10 cellular contexts compared by ENCODE assay signal in the genomic region with DNA sequence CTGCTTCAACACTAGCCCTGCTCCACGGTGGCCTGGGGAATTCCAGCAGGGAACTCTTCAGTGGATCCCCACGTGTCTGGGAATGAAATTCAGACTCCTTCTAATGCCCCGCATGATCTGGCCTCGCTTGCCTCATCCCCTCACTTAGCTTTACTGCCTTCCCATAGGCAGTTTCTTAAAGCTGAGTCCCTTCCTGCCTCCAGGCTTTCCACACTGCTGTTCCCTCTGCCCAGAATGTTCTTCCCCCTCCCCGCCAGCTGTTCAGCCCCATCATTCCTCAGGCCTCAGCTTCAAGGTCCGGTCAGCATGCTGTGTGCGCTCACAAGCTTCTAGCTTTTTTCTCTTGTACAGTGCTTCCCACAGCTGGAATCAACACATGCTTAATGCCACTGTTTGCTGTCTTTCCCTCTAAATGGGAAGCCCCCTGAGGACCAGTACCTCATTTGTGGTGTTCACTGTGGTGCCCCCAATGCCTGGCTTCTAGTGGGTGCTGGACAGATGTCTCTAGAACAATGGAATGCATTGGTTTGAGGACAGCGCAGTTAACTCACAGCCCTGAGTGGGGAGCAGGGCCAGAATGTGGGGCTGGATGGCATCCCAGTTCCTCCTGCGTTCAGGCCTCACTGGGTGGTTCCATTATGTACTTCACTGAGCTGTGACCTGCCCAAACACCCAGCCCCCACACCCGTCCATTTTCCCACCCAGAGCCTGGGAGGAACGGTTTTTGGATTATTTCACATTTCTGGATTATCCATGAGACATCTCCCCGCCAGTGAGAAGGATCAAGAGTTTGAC. TPM values are rescaled to one million over a fixed set of nuclear protein-coding genes. Genes with fewer than 3 reads are reported as not detected.
DNase-seq lines count a peak whose midpoint lies in the region; ATAC-seq and TF ChIP-seq lines count a peak whose summit lies in the region.
"Had no signal": no experiment of that assay in that cellular context is flagged by ENCODE, and none has a peak within 500 bp of the region (broad histone marks: within the 10 kb centered on the region; RNA-seq: fewer than 3 reads in every experiment).

No MANE protein-coding gene starts in this region.

- H3K27ac ChIP-seq in left lung (peak overlapping the region; percentile 2 to 53), testis (peak overlapping the region; percentile 88 to 90)

- TF ChIP-seq CTCF in left lung (IDR thresholded peaks at IDR 0.05) (no peak), testis (IDR thresholded peaks at IDR 0.05) (no peak)

- 45 to 50% methylated on average over 12 of the region's 12 CpGs for WGBS in testis, 2 donors

- H3K27me3 ChIP-seq in left lung, result no peaks in the 10 kb centered on the region
- H3K27me3 ChIP-seq in testis, result no peaks in the 10 kb centered on the region

- H3K27me3 Mint-ChIP-seq in central memory CD8-positive, alpha-beta T cell, result no peaks in the 10 kb centered on the region
- H3K27me3 Mint-ChIP-seq in stimulated activated naive CD8-positive, alpha-beta T cell treated with anti-CD3 and anti-CD28 coated beads, Interleukin-15, amount 100 ng/mL, for 72 hours, result no peaks in the 10 kb centered on the region
- no peaks in the 10 kb centered on the region for H3K27me3 Mint-ChIP-seq in activated naive CD8-positive, alpha-beta T cell treated with anti-CD3 and anti-CD28 coated beads, Interleukin-2, amount 50 U/mL, for 24 hours

- H3K9me3 ChIP-seq in left lung (no peaks in the 10 kb centered on the region), testis (no peaks in the 10 kb centered on the region)

- H3K4me3 ChIP-seq in left lung, result no peak overlapping the region
- no peak overlapping the region for H3K4me3 ChIP-seq in testis

- peak; percentile 91 for DNase-seq in LHCN-M2 (ENCODE audit: low read depth)
- no peak for DNase-seq in central memory CD8-positive, alpha-beta T cell (ENCODE audit: low spot score in 2 of 2)
- peak in 1 of 2 donors; percentile 35 for DNase-seq in left lung
- peak; percentile 86 for DNase-seq in testis
- DNase-seq in stimulated activated naive CD8-positive, alpha-beta T cell treated with anti-CD3 and anti-CD28 coated beads, Interleukin-15, amount 100 ng/mL, for 72 hours, result no peak
- no peak for DNase-seq in effector CD8-positive, alpha-beta T cell (lab: John Stamatoyannopoulos, UW)
- no peak for DNase-seq in activated naive CD8-positive, alpha-beta T cell treated with anti-CD3 and anti-CD28 coated beads, Interleukin-2, amount 50 U/mL, for 24 hours
- DNase-seq: activated T-cell treated with anti-CD3 and anti-CD28 coated beads, Interleukin-2, amount 50 U/mL, for 1 hour; small intestine had no signal

- H3K27ac Mint-ChIP-seq in central memory CD8-positive, alpha-beta T cell (ENCODE audit: low read depth), result peak overlapping the region; percentile 75
- H3K27ac Mint-ChIP-seq in stimulated activated naive CD8-positive, alpha-beta T cell treated with anti-CD3 and anti-CD28 coated beads, Interleukin-15, amount 100 ng/mL, for 72 hours, result no peak overlapping the region
- no peak overlapping the region for H3K27ac Mint-ChIP-seq in activated naive CD8-positive, alpha-beta T cell treated with anti-CD3 and anti-CD28 coated beads, Interleukin-2, amount 50 U/mL, for 24 hours

- no peak for TF ChIP-seq POLR2A in testis (IDR thresholded peaks at IDR 0.05)

- ATAC-seq in central memory CD8-positive, alpha-beta T cell (replicated peaks; ENCODE audit: extremely low read depth, poor library complexity, severe bottlenecking), result no peak
- ATAC-seq in left lung (peak; percentile 28), GM21423 (IDR thresholded peaks at IDR 0.05; ENCODE audit: unreplicated experiment) (no peak)
- no peak for ATAC-seq in stimulated activated naive CD8-positive, alpha-beta T cell treated with anti-CD3 and anti-CD28 coated beads, Interleukin-15, amount 100 ng/mL, for 72 hours
- ATAC-seq in activated naive CD8-positive, alpha-beta T cell treated with anti-CD3 and anti-CD28 coated beads, Interleukin-2, amount 50 U/mL, for 24 hours, result no peak

- no peak overlapping the region for H3K4me3 Mint-ChIP-seq in central memory CD8-positive, alpha-beta T cell
- no peak overlapping the region for H3K4me3 Mint-ChIP-seq in stimulated activated naive CD8-positive, alpha-beta T cell treated with anti-CD3 and anti-CD28 coated beads, Interleukin-15, amount 100 ng/mL, for 72 hours
- H3K4me3 Mint-ChIP-seq in activated naive CD8-positive, alpha-beta T cell treated with anti-CD3 and anti-CD28 coated beads, Interleukin-2, amount 50 U/mL, for 24 hours, result no peak overlapping the region

- H3K4me1 Mint-ChIP-seq in central memory CD8-positive, alpha-beta T cell, result peaks cover 13% of the 10 kb centered on the region
- H3K4me1 Mint-ChIP-seq in stimulated activated naive CD8-positive, alpha-beta T cell treated with anti-CD3 and anti-CD28 coated beads, Interleukin-15, amount 100 ng/mL, for 72 hours, result peaks cover 22% of the 10 kb centered on the region
- H3K4me1 Mint-ChIP-seq in activated naive CD8-positive, alpha-beta T cell treated with anti-CD3 and anti-CD28 coated beads, Interleukin-2, amount 50 U/mL, for 24 hours, result peaks cover 14% of the 10 kb centered on the region

- peaks cover 5% of the 10 kb centered on the region for H3K36me3 Mint-ChIP-seq in central memory CD8-positive, alpha-beta T cell (ENCODE audit: insufficient read depth)
- peaks cover 1% of the 10 kb centered on the region for H3K36me3 Mint-ChIP-seq in activated naive CD8-positive, alpha-beta T cell treated with anti-CD3 and anti-CD28 coated beads, Interleukin-2, amount 50 U/mL, for 24 hours (ENCODE audit: low read depth)

- H3K4me1 ChIP-seq in left lung, result peaks cover 18 to 35% of the 10 kb centered on the region in 2 donors
- H3K4me1 ChIP-seq in testis, result peaks cover 57% of the 10 kb centered on the region

- H3K36me3 ChIP-seq in left lung, result peaks cover 0 to 35% of the 10 kb centered on the region in 2 donors
- no peaks in the 10 kb centered on the region for H3K36me3 ChIP-seq in testis (ENCODE audit: low read depth, missing control alignments)

- no peaks in the 10 kb centered on the region for H3K9me3 Mint-ChIP-seq in central memory CD8-positive, alpha-beta T cell
- no peaks in the 10 kb centered on the region for H3K9me3 Mint-ChIP-seq in stimulated activated naive CD8-positive, alpha-beta T cell treated with anti-CD3 and anti-CD28 coated beads, Interleukin-15, amount 100 ng/mL, for 72 hours
- H3K9me3 Mint-ChIP-seq in activated naive CD8-positive, alpha-beta T cell treated with anti-CD3 and anti-CD28 coated beads, Interleukin-2, amount 50 U/mL, for 24 hours, result no peaks in the 10 kb centered on the region

- intact Hi-C loops in left lung (cut with DNase I), result no loop called here
- intact Hi-C loops in testis (cut with DNase I; ENCODE audit: low total_unique reads), result no loop called here

RNA-seq across cellular contexts. Expression of gene WASF2, which starts 55.0 kb away (rescaled TPM):
- total RNA-seq in LHCN-M2 (2014; rRNA removed) (21.2 and 31.0 TPM in 2 replicates), left lung (100 to 1,000 TPM; 108 to 138 TPM), testis (10 to 100 TPM; 57.8 to 58.0 TPM)
- polyA plus RNA-seq in LHCN-M2 (2012), result 71.6 TPM
- polyA plus RNA-seq in testis (ENCODE audit: insufficient read depth, low read depth, low replicate concordance), result 128 TPM

RNA-seq across cellular contexts. Expression of gene AHDC1, which starts 58.9 kb away (rescaled TPM):
- total RNA-seq in LHCN-M2 (2014; rRNA removed) (33.5 and 40.4 TPM in 2 replicates), left lung (10 to 100 TPM; 35.5 to 38.0 TPM), testis (10 to 100 TPM; 73.7 to 86.8 TPM)
- 37.3 TPM for polyA plus RNA-seq in LHCN-M2 (2012)
- polyA plus RNA-seq in testis (ENCODE audit: insufficient read depth, low read depth, low replicate concordance), result 32.5 TPM

Comparison
In these comparisons a context has a peak if more than half of its experiments do, and no peak if none do; other contexts are left out.
1. DNase-seq: peak in LHCN-M2 (single experiment) and testis (single experiment); none in central memory CD8-positive, alpha-beta T cell (0 of 2), stimulated activated naive CD8-positive, alpha-beta T cell treated with anti-CD3 and anti-CD28 coated beads, Interleukin-15, amount 100 ng/mL, for 72 hours (0 of 2), effector CD8-positive, alpha-beta T cell (single experiment) and activated naive CD8-positive, alpha-beta T cell treated with anti-CD3 and anti-CD28 coated beads, Interleukin-2, amount 50 U/mL, for 24 hours (single experiment).